8 cellular contexts compared by ENCODE assay signal in genomic region chr12:132489078-132489601, GRCh38. TPM values are rescaled to one million over a fixed set of nuclear protein-coding genes. Genes with fewer than 3 reads are reported as not detected.
DNase-seq lines count a peak whose midpoint lies in the region; TF ChIP-seq lines count a peak whose summit lies in the region.

No MANE protein-coding gene starts in this region.

- H3K4me1 ChIP-seq in Peyer's patch = peaks cover 4 to 41% (median 29%) of the 10 kb centered on the region in 4 donors

- no peak for TF ChIP-seq POLR2A in Peyer's patch (IDR thresholded peaks at IDR 0.05)

- H3K36me3 ChIP-seq in H7 (replicated peaks; ENCODE audit: control insufficient read depth, insufficient read depth, low read length) = no peaks in the 10 kb centered on the region
- no peaks in the 10 kb centered on the region for H3K36me3 ChIP-seq in Peyer's patch

- no peak for TF ChIP-seq CTCF in AG04450 (IDR thresholded peaks at IDR 0.05; ENCODE audit: low read depth, low read length)
- TF ChIP-seq CTCF in Peyer's patch (IDR thresholded peaks at IDR 0.05) = no peak

- H3K4me3 ChIP-seq in AG04450 (ENCODE audit: low read depth, low read length) = peak overlapping the region; percentile 51
- peak overlapping the region; percentile 52 for H3K4me3 ChIP-seq in H7 (ENCODE audit: insufficient read depth, low read depth, low read length)
- H3K4me3 ChIP-seq in Peyer's patch = peak overlapping the region; percentile 69 to 97 (median 92)
- H3K4me3 ChIP-seq in iPS-11a (ENCODE audit: low read depth, low read length) = peak overlapping the region; percentile 30

- H3K27ac Mint-ChIP-seq in activated naive CD4-positive, alpha-beta T cell treated with anti-CD3 and anti-CD28 coated beads, Interleukin-2, amount 10 ng/mL, durations not matched to agents 7 days and 5 days = peak overlapping the region; percentile 97

- peak overlapping the region; percentile 79 for H3K4me3 Mint-ChIP-seq in activated naive CD4-positive, alpha-beta T cell treated with anti-CD3 and anti-CD28 coated beads, Interleukin-2, amount 10 ng/mL, durations not matched to agents 7 days and 5 days

- CTCF ChIA-PET in AG04450 (lab: Charles Lee) = no interaction called here
- CTCF ChIA-PET in activated naive CD4-positive, alpha-beta T cell treated with anti-CD3 and anti-CD28 coated beads, Interleukin-2, amount 10 ng/mL, durations not matched to agents 7 days and 5 days (lab: Charles Lee) = no interaction called here

- H3K27me3 ChIP-seq in AG04450 (ENCODE audit: control insufficient read depth, insufficient read depth, low read length) = peaks cover 20% of the 10 kb centered on the region
- peaks cover 48% of the 10 kb centered on the region for H3K27me3 ChIP-seq in H7 (ENCODE audit: control insufficient read depth, insufficient read depth, low read length)
- no peaks in the 10 kb centered on the region for H3K27me3 ChIP-seq in Peyer's patch

- H3K27me3 Mint-ChIP-seq in activated naive CD4-positive, alpha-beta T cell treated with anti-CD3 and anti-CD28 coated beads, Interleukin-2, amount 10 ng/mL, durations not matched to agents 7 days and 5 days = no peaks in the 10 kb centered on the region

- no peaks in the 10 kb centered on the region; the same call in 1 of the 2 replicates for H3K9me3 ChIP-seq in AG04450 (ENCODE audit: control insufficient read depth, insufficient read depth, low read length)
- H3K9me3 ChIP-seq in Peyer's patch = no peaks in the 10 kb centered on the region

- POLR2A ChIA-PET in AG04450 (lab: Yijun Ruan, JAX) = no interaction called here

- H3K27ac ChIP-seq in AG04450 (ENCODE audit: low read depth, low read length) (no peak overlapping the region), Peyer's patch (peak overlapping the region; percentile 83 to 95 (median 87))

- H3K9me3 Mint-ChIP-seq in activated naive CD4-positive, alpha-beta T cell treated with anti-CD3 and anti-CD28 coated beads, Interleukin-2, amount 10 ng/mL, durations not matched to agents 7 days and 5 days = no peaks in the 10 kb centered on the region

- DNase-seq in AG04450 (ENCODE audit: low read depth, low spot score) (no peak), H7 (no peak), Peyer's patch (peak; percentile 65 to 82 (median 71)), T1000 (lab: John Stamatoyannopoulos, UW) (no peak), Ammon's horn (ENCODE audit: low spot score) (no peak)
- peak; percentile 79 for DNase-seq in activated naive CD4-positive, alpha-beta T cell treated with anti-CD3 and anti-CD28 coated beads, Interleukin-2, amount 10 ng/mL, durations not matched to agents 7 days and 5 days
- peak; percentile 49 to 54 for DNase-seq in stimulated activated CD4-positive, alpha-beta T cell treated with anti-CD3 and anti-CD28 coated beads, Interleukin-1b, Interleukin-23, amount 100 ng/mL, for 4 hours (ENCODE audit: low read depth in 2 of 2)

- peaks cover 9% of the 10 kb centered on the region for H3K36me3 Mint-ChIP-seq in activated naive CD4-positive, alpha-beta T cell treated with anti-CD3 and anti-CD28 coated beads, Interleukin-2, amount 10 ng/mL, durations not matched to agents 7 days and 5 days

- H3K4me1 Mint-ChIP-seq in activated naive CD4-positive, alpha-beta T cell treated with anti-CD3 and anti-CD28 coated beads, Interleukin-2, amount 10 ng/mL, durations not matched to agents 7 days and 5 days = peaks cover 56% of the 10 kb centered on the region

RNA-seq across cellular contexts. Expression of gene FBRSL1, which starts 0.8 kb away (rescaled TPM):
- 1.1 and 1.5 TPM in 2 replicates for polyA plus RNA-seq in AG04450 (2011; rRNA removed)
- 0.91 and 1.1 TPM in 2 replicates for polyA minus RNA-seq in AG04450 (2011; rRNA and poly(A)+ RNA removed)
- 17.5 and 26.6 TPM in 2 replicates for total RNA-seq in H7 (2014; rRNA removed; shearing (Covaris generic))
- 100 to 1,000 TPM in 1 of 4 donors, 10 to 100 TPM in 3; 48.3 to 484 (median 63.5) TPM for total RNA-seq in Peyer's patch

Comparison
In these comparisons a context has a peak if more than half of its experiments do, and no peak if none do; other contexts are left out.
1. DNase-seq: peak in Peyer's patch (3 of 3), activated naive CD4-positive, alpha-beta T cell treated with anti-CD3 and anti-CD28 coated beads, Interleukin-2, amount 10 ng/mL, durations not matched to agents 7 days and 5 days (single experiment) and stimulated activated CD4-positive, alpha-beta T cell treated with anti-CD3 and anti-CD28 coated beads, Interleukin-1b, Interleukin-23, amount 100 ng/mL, for 4 hours (2 of 2); none in AG04450 (single experiment), H7 (single experiment), T1000 (single experiment) and Ammon's horn (single experiment).
2. H3K4me3 ChIP-seq: peak in every context shown above with its lines; median percentile 92 in Peyer's patch; 52 in H7; 51 in AG04450; 30 in iPS-11a.